8 cellular contexts compared by ENCODE assay signal in the genomic region with DNA sequence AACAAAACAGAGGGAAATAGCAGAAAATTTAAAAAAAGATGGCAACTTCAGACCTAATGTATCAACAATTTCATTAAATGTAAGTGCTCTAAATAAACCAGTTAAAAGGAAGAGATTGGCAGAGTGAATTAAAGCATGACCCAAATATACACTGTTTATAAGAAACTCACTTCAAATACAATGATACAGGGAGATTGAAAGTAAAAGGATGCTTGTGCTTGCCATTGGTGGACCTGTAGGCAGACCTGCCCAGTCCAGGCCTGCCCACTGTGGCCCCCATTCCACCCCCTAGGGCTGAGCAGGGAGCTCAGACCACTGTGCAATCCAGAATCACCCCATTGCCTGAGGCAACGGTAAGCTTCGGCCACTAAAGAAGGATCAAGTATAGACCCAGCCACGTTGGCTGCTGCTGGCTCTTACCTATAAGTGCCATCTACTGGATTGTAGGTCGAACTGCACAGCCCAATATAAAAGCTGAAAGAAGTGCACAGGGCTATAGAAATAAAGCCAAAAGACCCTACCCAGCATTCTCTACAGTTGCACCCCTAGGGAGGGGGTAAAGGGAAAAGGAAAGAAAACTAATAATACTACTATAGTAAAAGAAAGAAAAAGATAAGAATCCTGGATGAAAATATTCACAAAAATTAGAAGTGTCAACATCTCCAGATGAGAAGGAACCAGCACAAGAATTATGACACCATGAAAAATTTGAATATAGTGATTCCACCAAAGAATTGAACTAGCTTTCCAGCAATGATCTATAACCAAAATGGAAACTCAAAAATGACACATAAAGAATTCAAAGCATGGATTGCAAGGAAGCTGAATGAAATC. TPM values are rescaled to one million over a fixed set of nuclear protein-coding genes. Genes with fewer than 3 reads are reported as not detected.
DNase-seq lines count a peak whose midpoint lies in the region; ATAC-seq and TF ChIP-seq lines count a peak whose summit lies in the region.

No MANE protein-coding gene starts in this region.

- no peak overlapping the region for H3K4me3 ChIP-seq in AG09309 (ENCODE audit: control insufficient read depth, low read depth, low read length)

- DNase-seq in AG09309 (ENCODE audit: low read depth) (peak; percentile 47), NCI-H146 (lab: John Stamatoyannopoulos, UW) (peak; percentile 95), T-cell (peak in 29 of 34 experiments; percentile 6 to 37 (median 15)), MCF 10A (ENCODE audit: unreplicated experiment) (peak; percentile 65), kidney glomerular epithelial cell (lab: John Stamatoyannopoulos, UW) (peak; percentile 62)
- DNase-seq in stimulated activated CD8-positive, alpha-beta memory T cell treated with anti-CD3 and anti-CD28 coated beads, Interleukin-15, amount 100 ng/mL, for 1 hour (ENCODE audit: low read depth) = peak; percentile 6

- H3K4me1 Mint-ChIP-seq in T-cell = peaks cover 0 to 4% (median 0%) of the 10 kb centered on the region in 3 donors
- peaks cover 4% of the 10 kb centered on the region for H3K4me1 Mint-ChIP-seq in MCF 10A (ENCODE audit: insufficient read depth, unreplicated experiment)

- no peak overlapping the region for H3K27ac Mint-ChIP-seq in T-cell
- no peak overlapping the region for H3K27ac Mint-ChIP-seq in MCF 10A (ENCODE audit: low read depth, unreplicated experiment)

- POLR2A ChIA-PET in T-cell (lab: Charles Lee) (no interaction called here), MCF 10A (lab: Yijun Ruan, JAX) (interaction anchor here (0.6 to 1.5 kb wide), 5 partner anchors 108 to 1623 kb away, joined by 3 to 5 read pairs (median 3); no protein-coding TSS in a partner anchor)

- TF ChIP-seq CTCF in AG09309 (IDR thresholded peaks at IDR 0.05; ENCODE audit: control insufficient read depth, insufficient read depth, low read depth, low read length, missing control alignments) (peak; percentile 86), MCF 10A (IDR thresholded peaks at IDR 0.05; ENCODE audit: unreplicated experiment) (peak; percentile 67)

- ATAC-seq in GM18519 (IDR thresholded peaks at IDR 0.05; ENCODE audit: low FRiP score, unreplicated experiment) (peak; percentile 87), HG02938 (IDR thresholded peaks at IDR 0.05; ENCODE audit: unreplicated experiment) (peak; percentile 97), T-cell (replicated peaks in 1 of 4) (peak; percentile 82 to 91 (median 86))

- BruUV-seq in MCF 10A (replicated peaks; lab: Mats Ljungman, UMichigan) = no TSS peak

- H3K27me3 Mint-ChIP-seq in T-cell = peaks cover 40 to 50% of the 10 kb centered on the region in 2 donors
- peaks cover 35% of the 10 kb centered on the region for H3K27me3 Mint-ChIP-seq in MCF 10A (ENCODE audit: insufficient read depth, unreplicated experiment)

- H3K36me3 Mint-ChIP-seq in T-cell (no peaks in the 10 kb centered on the region), MCF 10A (ENCODE audit: insufficient read depth, unreplicated experiment) (no peaks in the 10 kb centered on the region)

- intact Hi-C loops in MCF 10A (cut with micrococcal nuclease) = loop anchor here (1.0 to 10.0 kb wide), 9 partner anchors 132 to 1620 kb away; no protein-coding TSS in a partner anchor

- CTCF ChIA-PET in T-cell (lab: Charles Lee) = interaction anchor here (0.6 to 2.3 kb wide), 9 partner anchors 13 to 743 kb away, joined by 3 to 18 read pairs (median 5); no protein-coding TSS in a partner anchor
- CTCF ChIA-PET in MCF 10A (lab: Yijun Ruan, JAX) = interaction anchor here (0.5 to 3.3 kb wide), 20 partner anchors 11 to 743 kb away, joined by 3 to 31 read pairs (median 4); no protein-coding TSS in a partner anchor

- H3K4me3 Mint-ChIP-seq in T-cell = peak overlapping the region in 2 of 3 donors; percentile 13 to 17
- no peak overlapping the region for H3K4me3 Mint-ChIP-seq in MCF 10A (ENCODE audit: unreplicated experiment)

- H3K9me3 Mint-ChIP-seq in T-cell (no peaks in the 10 kb centered on the region), MCF 10A (ENCODE audit: unreplicated experiment) (no peaks in the 10 kb centered on the region)

RNA-seq across cellular contexts. Expression of a gene that starts 36.1 kb away (rescaled TPM):
- total RNA-seq in T-cell = 100 to 1,000 TPM in 1 of 5 donors, 10 to 100 TPM in 4; 85.6 to 106 (median 94.6) TPM
- total RNA-seq in MCF 10A (2022) = 144 and 161 TPM in 2 replicates

RNA-seq across cellular contexts. Expression of a gene that starts 37.2 kb away (rescaled TPM):
- total RNA-seq in T-cell (10 to 100 TPM; 12.4 to 35.0 (median 25.6) TPM), MCF 10A (2022) (15.8 and 20.7 TPM in 2 replicates)

Comparison
In these comparisons a context has a peak if more than half of its experiments do, and no peak if none do; other contexts are left out.
1. DNase-seq: peak in every context shown above with its lines; median percentile 95 in NCI-H146; 65 in MCF 10A; 62 in kidney glomerular epithelial cell; 47 in AG09309; 15 in T-cell; 6 in stimulated activated CD8-positive, alpha-beta memory T cell treated with anti-CD3 and anti-CD28 coated beads, Interleukin-15, amount 100 ng/mL, for 1 hour.